ENCODE assay signal across 26 cellular contexts in genomic region chr4:155632314-155632713, GRCh38. TPM values are rescaled to one million over a fixed set of nuclear protein-coding genes. Genes with fewer than 3 reads are reported as not detected.
"Had no signal": no experiment of that assay in that cellular context is flagged by ENCODE, and none has a peak within 500 bp of the region (broad histone marks: within the 10 kb centered on the region; RNA-seq: fewer than 3 reads in every experiment).

No MANE protein-coding gene starts in this region.

- H3K36me3 ChIP-seq: heart right ventricle, left lung, ovary, prostate gland, right atrium auricular region, spleen, vagina had no signal

- ATAC-seq: activated CD8-positive, alpha-beta T cell treated with anti-CD3 and anti-CD28 coated beads for 36 hours; activated naive CD8-positive, alpha-beta T cell treated with anti-CD3 and anti-CD28 coated beads, Interleukin-2, amount 50 U/mL, for 24 hours; activated T-cell treated with anti-CD3 and anti-CD28 coated beads, Interleukin-2, amount 50 U/mL, for 4 hours; heart right ventricle; left lung; mucosa of descending colon had no signal

- H3K4me3 ChIP-seq: heart right ventricle, left lung, lung, mucosa of descending colon, ovary, prostate gland, right atrium auricular region, spleen, testis, vagina had no signal

- H3K9me3 ChIP-seq: heart right ventricle, left lung, mucosa of descending colon, ovary, prostate gland, right atrium auricular region, spleen, testis, vagina had no signal

- H3K27me3 ChIP-seq: heart right ventricle, left lung, ovary, right atrium auricular region, spleen, testis, vagina had no signal

- H3K4me1 ChIP-seq: left lung, prostate gland, right atrium auricular region, testis had no signal

- H3K27ac ChIP-seq: heart right ventricle, left lung, ovary, prostate gland, right atrium auricular region, testis, vagina had no signal

- DNase-seq: activated B cell treated with CpG ODN at 0.5 μM for 24 hours; activated CD4-positive, alpha-beta T cell treated with anti-CD3 and anti-CD28 coated beads, Interleukin-2, amount 50 U/mL, for 1 hour; activated CD8-positive, alpha-beta T cell treated with anti-CD3 and anti-CD28 coated beads for 36 hours; activated naive CD8-positive, alpha-beta T cell treated with anti-CD3 and anti-CD28 coated beads, Interleukin-2, amount 50 U/mL, for 24 hours; activated T-cell treated with anti-CD3 and anti-CD28 coated beads, Interleukin-2, amount 50 U/mL, for 4 hours; effector CD4-positive, alpha-beta T cell; erythroblast; foreskin melanocyte; heart right ventricle; kidney glomerular epithelial cell; left lung; mesendoderm; mucosa of descending colon; naive B cell; ovary; spleen; stimulated activated CD4-positive, alpha-beta T cell treated with anti-CD3 and anti-CD28 coated beads, Interleukin-2, amount 100 ng/mL, for 48 hours; stimulated activated naive CD4-positive, alpha-beta T cell treated with Interleukin-2 at 50 U/mL for 16 hours; T-helper 1 cell; testis; trophoblast cell had no signal

RNA-seq across cellular contexts. Expression of gene GUCY1A1, which starts 34.3 kb away (rescaled TPM):
- total RNA-seq: activated T-helper 2 cell treated with anti-CD3 and anti-CD28 coated beads, Interferon-gamma antibody, Interleukin-2, Interleukin-4, amounts not matched to agents 10 μg/mL and 5 μg/mL and 100 μg/mL, durations not matched to agents 14 hours and 24 hours and 36 hours had no signal
